ENCODE assay signal across 12 cellular contexts in the genomic region with DNA sequence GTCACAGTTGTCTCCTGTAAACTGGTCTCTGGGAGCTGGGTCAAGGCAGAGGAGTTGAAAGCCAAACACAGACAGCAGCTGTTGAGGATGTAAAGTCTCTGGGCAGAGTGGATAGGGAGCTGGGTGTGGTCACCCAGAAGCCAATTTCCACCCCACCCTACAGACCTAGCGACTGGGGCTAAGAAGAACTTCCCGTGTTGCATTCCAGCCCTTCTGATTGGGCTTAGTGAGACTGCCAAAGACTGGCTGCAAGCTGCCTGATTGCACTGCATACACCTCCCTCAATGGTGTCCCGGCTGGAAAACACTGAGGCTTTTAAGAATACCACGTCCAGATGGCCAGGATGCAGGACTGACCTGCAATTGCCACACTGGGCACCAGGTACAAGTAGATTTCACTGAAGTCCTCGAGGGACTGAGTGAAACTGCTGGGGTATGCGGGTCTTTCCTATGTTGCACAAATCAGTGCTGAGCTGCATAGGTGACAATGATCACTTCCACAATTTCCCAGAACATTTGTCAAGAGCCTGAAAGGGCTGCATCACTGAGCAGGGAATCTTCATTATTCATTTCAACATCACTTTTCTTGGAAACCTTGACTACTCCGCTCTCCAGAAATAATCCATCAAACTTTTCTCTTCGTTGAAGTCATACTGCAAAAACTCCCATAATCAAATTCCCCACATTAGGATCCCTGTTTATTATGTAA. TPM values are rescaled to one million over a fixed set of nuclear protein-coding genes. Genes with fewer than 3 reads are reported as not detected.
DNase-seq lines count a peak whose midpoint lies in the region; ATAC-seq and TF ChIP-seq lines count a peak whose summit lies in the region.
"Had no signal": no experiment of that assay in that cellular context is flagged by ENCODE, and none has a peak within 500 bp of the region (broad histone marks: within the 10 kb centered on the region; RNA-seq: fewer than 3 reads in every experiment).

No MANE protein-coding gene starts in this region.

- no peaks in the 10 kb centered on the region for H3K27me3 Mint-ChIP-seq in activated CD8-positive, alpha-beta T cell treated with anti-CD3 and anti-CD28 coated beads, Interleukin-2, amount 10 ng/mL, durations not matched to agents 7 days and 5 days (ENCODE audit: low read depth)
- H3K27me3 Mint-ChIP-seq in activated CD8-positive, alpha-beta T cell treated with anti-CD3 and anti-CD28 coated beads for 36 hours = no peaks in the 10 kb centered on the region

- intact Hi-C loops in activated CD8-positive, alpha-beta T cell treated with anti-CD3 and anti-CD28 coated beads for 36 hours (cut with micrococcal nuclease) = no loop called here
- intact Hi-C loops in dorsolateral prefrontal cortex (cut with DNase I) = no loop called here

- no peaks in the 10 kb centered on the region for H3K9me3 ChIP-seq in smooth muscle cell (replicated peaks; ENCODE audit: low read depth)
- H3K9me3 ChIP-seq: stomach had no signal

- no peak overlapping the region for H3K4me3 ChIP-seq in fibroblast of villous mesenchyme (ENCODE audit: low read depth, low read length)
- H3K4me3 ChIP-seq in smooth muscle cell = no peak overlapping the region
- H3K4me3 ChIP-seq in dorsolateral prefrontal cortex = no peak overlapping the region
- H3K4me3 ChIP-seq: hepatocyte, stomach had no signal

- no peak for DNase-seq in activated CD8-positive, alpha-beta T cell treated with anti-CD3 and anti-CD28 coated beads, Interleukin-2, amount 10 ng/mL, durations not matched to agents 7 days and 5 days
- no peak for DNase-seq in activated CD8-positive, alpha-beta T cell treated with anti-CD3 and anti-CD28 coated beads for 36 hours
- DNase-seq in RWPE1 (ENCODE audit: low spot score) = no peak
- DNase-seq in fibroblast of villous mesenchyme (ENCODE audit: low read depth) = peak; percentile 72
- DNase-seq in smooth muscle cell (lab: John Stamatoyannopoulos, UW; ENCODE audit: unreplicated experiment) = no peak
- DNase-seq in pons (ENCODE audit: low spot score) = no peak
- DNase-seq in GDM1 (lab: John Stamatoyannopoulos, UW) = no peak
- no peak for DNase-seq in dorsolateral prefrontal cortex
- DNase-seq: anterior cingulate cortex, NCI-H1092 treated with DMSO at 0.1 percent for 48 hours, stomach had no signal

- H3K4me1 Mint-ChIP-seq in activated CD8-positive, alpha-beta T cell treated with anti-CD3 and anti-CD28 coated beads, Interleukin-2, amount 10 ng/mL, durations not matched to agents 7 days and 5 days (ENCODE audit: low read depth) = peaks cover 77% of the 10 kb centered on the region
- H3K4me1 Mint-ChIP-seq in activated CD8-positive, alpha-beta T cell treated with anti-CD3 and anti-CD28 coated beads for 36 hours (ENCODE audit: low read depth) = peaks cover 64% of the 10 kb centered on the region

- no peak for ATAC-seq in activated CD8-positive, alpha-beta T cell treated with anti-CD3 and anti-CD28 coated beads, Interleukin-2, amount 10 ng/mL, durations not matched to agents 7 days and 5 days
- ATAC-seq in activated CD8-positive, alpha-beta T cell treated with anti-CD3 and anti-CD28 coated beads for 36 hours = no peak

- H3K4me3 Mint-ChIP-seq in activated CD8-positive, alpha-beta T cell treated with anti-CD3 and anti-CD28 coated beads, Interleukin-2, amount 10 ng/mL, durations not matched to agents 7 days and 5 days = peak overlapping the region; percentile 12
- H3K4me3 Mint-ChIP-seq in activated CD8-positive, alpha-beta T cell treated with anti-CD3 and anti-CD28 coated beads for 36 hours = no peak overlapping the region

- WGBS in smooth muscle cell (ENCODE audit: low lambda C conversion rate) = 56% methylated on average over 8 of the region's 8 CpGs

- H3K27ac ChIP-seq in RWPE1 (peak overlapping the region; percentile 50), smooth muscle cell (ENCODE audit: low read depth) (no peak overlapping the region), dorsolateral prefrontal cortex (no peak overlapping the region)

- no peak for TF ChIP-seq CTCF in activated CD8-positive, alpha-beta T cell treated with anti-CD3 and anti-CD28 coated beads for 36 hours (IDR thresholded peaks at IDR 0.05)
- no peak for TF ChIP-seq CTCF in RWPE1 (conservative IDR thresholded peaks at IDR 0.05; ENCODE audit: low read depth)
- no peak for TF ChIP-seq CTCF in fibroblast of villous mesenchyme (IDR thresholded peaks at IDR 0.05; ENCODE audit: insufficient read depth, low read depth, low read length)
- no peak for TF ChIP-seq CTCF in smooth muscle cell (IDR thresholded peaks at IDR 0.05; ENCODE audit: borderline replicate concordance, insufficient read depth, poor library complexity, severe bottlenecking)
- no peak for TF ChIP-seq CTCF in dorsolateral prefrontal cortex (IDR thresholded peaks at IDR 0.05 in 54 of 56, conservative IDR thresholded peaks at IDR 0.05 in 2 of 56; ENCODE audit: low read depth in 1 of 56, partially characterized antibody in 56 of 56)

- H3K36me3 Mint-ChIP-seq in activated CD8-positive, alpha-beta T cell treated with anti-CD3 and anti-CD28 coated beads, Interleukin-2, amount 10 ng/mL, durations not matched to agents 7 days and 5 days (ENCODE audit: low read depth) = peaks cover 16% of the 10 kb centered on the region
- peaks cover 3% of the 10 kb centered on the region for H3K36me3 Mint-ChIP-seq in activated CD8-positive, alpha-beta T cell treated with anti-CD3 and anti-CD28 coated beads for 36 hours (ENCODE audit: low read depth)

- no peak overlapping the region for H2AFZ ChIP-seq in smooth muscle cell (ENCODE audit: low read depth)
- H2AFZ ChIP-seq: hepatocyte had no signal

- H4K20me1 ChIP-seq in smooth muscle cell (ENCODE audit: low read depth) = no peaks in the 10 kb centered on the region

- H3K4me2 ChIP-seq in smooth muscle cell = peak overlapping the region; percentile 52

- H3K27me3 ChIP-seq in smooth muscle cell (ENCODE audit: low read depth) = no peaks in the 10 kb centered on the region
- H3K27me3 ChIP-seq in dorsolateral prefrontal cortex = no peaks in the 10 kb centered on the region
- H3K27me3 ChIP-seq: hepatocyte, stomach had no signal

- H3K36me3 ChIP-seq in smooth muscle cell (ENCODE audit: low read depth) = no peaks in the 10 kb centered on the region
- H3K36me3 ChIP-seq: stomach had no signal

- no peaks in the 10 kb centered on the region for H3K79me2 ChIP-seq in smooth muscle cell (ENCODE audit: low read depth)
- H3K79me2 ChIP-seq: hepatocyte had no signal

- CTCF ChIA-PET in activated CD8-positive, alpha-beta T cell treated with anti-CD3 and anti-CD28 coated beads, Interleukin-2, amount 10 ng/mL, durations not matched to agents 7 days and 5 days (lab: Charles Lee) = interaction anchor here (1.1 to 4.0 kb wide), 7 partner anchors 10 to 45 kb away, joined by 3 to 24 read pairs (median 8); no protein-coding TSS in a partner anchor
- CTCF ChIA-PET in activated CD8-positive, alpha-beta T cell treated with anti-CD3 and anti-CD28 coated beads for 36 hours (lab: Charles Lee) = interaction anchor here (1.5 to 4.6 kb wide), 4 partner anchors 9 to 106 kb away, joined by 4 to 17 read pairs (median 6); no protein-coding TSS in a partner anchor
- CTCF ChIA-PET in RWPE1 (lab: Yijun Ruan, JAX) = interaction anchor here (0.7 kb wide), 1 partner anchor 275 kb away, joined by 3 read pairs; no protein-coding TSS in a partner anchor

- peaks cover 11% of the 10 kb centered on the region for H3K9me3 Mint-ChIP-seq in activated CD8-positive, alpha-beta T cell treated with anti-CD3 and anti-CD28 coated beads, Interleukin-2, amount 10 ng/mL, durations not matched to agents 7 days and 5 days (ENCODE audit: insufficient read depth)
- peaks cover 8% of the 10 kb centered on the region for H3K9me3 Mint-ChIP-seq in activated CD8-positive, alpha-beta T cell treated with anti-CD3 and anti-CD28 coated beads for 36 hours

- no peak overlapping the region for H3K9ac ChIP-seq in smooth muscle cell (ENCODE audit: low read depth)

- POLR2A ChIA-PET in activated CD8-positive, alpha-beta T cell treated with anti-CD3 and anti-CD28 coated beads, Interleukin-2, amount 10 ng/mL, durations not matched to agents 7 days and 5 days (lab: Charles Lee) = interaction anchor here (0.9 to 7.7 kb wide), 5 partner anchors 13 to 234 kb away, joined by 3 to 78 read pairs (median 3); no protein-coding TSS in a partner anchor
- POLR2A ChIA-PET in activated CD8-positive, alpha-beta T cell treated with anti-CD3 and anti-CD28 coated beads for 36 hours (lab: Charles Lee) = interaction anchor here (0.7 to 1.2 kb wide), 2 partner anchors 20 to 46 kb away, joined by 4 to 7 read pairs; no protein-coding TSS in a partner anchor
- POLR2A ChIA-PET in RWPE1 (lab: Yijun Ruan, JAX; ENCODE audit: low non-redundant PET) = no interaction called here

- H3F3A ChIP-seq in smooth muscle cell (ENCODE audit: low read depth) = peaks cover 17% of the 10 kb centered on the region

- peaks cover 30% of the 10 kb centered on the region for H3K4me1 ChIP-seq in smooth muscle cell (ENCODE audit: low read depth)

- H3K27ac Mint-ChIP-seq in activated CD8-positive, alpha-beta T cell treated with anti-CD3 and anti-CD28 coated beads, Interleukin-2, amount 10 ng/mL, durations not matched to agents 7 days and 5 days = peak overlapping the region; percentile 77
- H3K27ac Mint-ChIP-seq in activated CD8-positive, alpha-beta T cell treated with anti-CD3 and anti-CD28 coated beads for 36 hours = no peak overlapping the region

RNA-seq across cellular contexts. Expression of a gene that starts 43.1 kb away (rescaled TPM):
- 10 to 100 TPM; 88.0 to 89.7 TPM for total RNA-seq in activated CD8-positive, alpha-beta T cell treated with anti-CD3 and anti-CD28 coated beads, Interleukin-2, amount 10 ng/mL, durations not matched to agents 7 days and 5 days
- total RNA-seq in activated CD8-positive, alpha-beta T cell treated with anti-CD3 and anti-CD28 coated beads for 36 hours = 10 to 100 TPM; 58.2 to 59.7 TPM
- total RNA-seq in fibroblast of villous mesenchyme (65.1 and 88.1 TPM in 2 replicates), smooth muscle cell (46.2 and 55.9 TPM in 2 replicates), dorsolateral prefrontal cortex (10 to 100 TPM; 14.0 to 28.7 (median 20.0) TPM)
- 33.6 and 39.9 TPM in 2 replicates for polyA plus RNA-seq in smooth muscle cell
